Comparison of ENCODE assay signal across 2 cellular contexts in genomic region chr14:100441271-100441947, GRCh38.
A peak's percentile ranks its signal among the peaks of the same experiment; 100 is the strongest.
TF ChIP-seq lines count a peak whose summit lies in the region.

No MANE protein-coding gene starts in this region.

TF ChIP-seq in K562, 482 proteins besides CTCF, POLR2A, EP300 and RAD21:
- TF ChIP-seq NKRF (IDR thresholded peaks at IDR 0.05; ENCODE audit: borderline replicate concordance) (no peak), JUNB (CRISPR knock-in tag; conservative IDR thresholded peaks at IDR 0.05) (no peak), USF2 (CRISPR knock-in tag; IDR thresholded peaks at IDR 0.05) (no peak), TAF15 (IDR thresholded peaks at IDR 0.05; ENCODE audit: low read depth, low read length) (no peak), ZKSCAN8 (CRISPR knock-in tag; IDR thresholded peaks at IDR 0.05) (peak; percentile 50; the same call in 1 of the 2 replicates), HBP1 (CRISPR knock-in tag; IDR thresholded peaks at IDR 0.05) (no peak), ZNF24 (IDR thresholded peaks at IDR 0.05) (peak; percentile 24; the same call in 1 of the 2 replicates), FOXA3 (CRISPR knock-in tag; conservative IDR thresholded peaks at IDR 0.05 in 1 of 2, IDR thresholded peaks at IDR 0.05 in 1 of 2) (no peak), ZNF449 (CRISPR knock-in tag; IDR thresholded peaks at IDR 0.05) (no peak), BCOR (IDR thresholded peaks at IDR 0.05) (peak; percentile 31; the same call in 1 of the 2 replicates), HDGF (IDR thresholded peaks at IDR 0.05) (no peak), RBM25 (IDR thresholded peaks at IDR 0.05; ENCODE audit: low read depth, low read length, severe bottlenecking) (peak; percentile 66), PTRF (tag; IDR thresholded peaks at IDR 0.05) (no peak), ZBTB26 (CRISPR knock-in tag; IDR thresholded peaks at IDR 0.05) (no peak), PBX2 (CRISPR knock-in tag; IDR thresholded peaks at IDR 0.05; ENCODE audit: low read depth) (no peak), PBX2 (tag; conservative IDR thresholded peaks at IDR 0.05; ENCODE audit: low read depth) (no peak), GATA2 (CRISPR knock-in tag; IDR thresholded peaks at IDR 0.05) (0 out of 2 replicates have a peak, but pooled peaks have one; percentile 1)

TF ChIP-seq in neural cell, 6 proteins besides CTCF, POLR2A, EP300 and RAD21 (continued from another document):
- TF ChIP-seq REST (IDR thresholded peaks at IDR 0.05; ENCODE audit: borderline replicate concordance): no peak
- no peak for TF ChIP-seq EZH2 (IDR thresholded peaks at IDR 0.05; ENCODE audit: borderline replicate concordance, insufficient read depth, low read length, poor library complexity, severe bottlenecking)
- TF ChIP-seq MXI1 (conservative IDR thresholded peaks at IDR 0.05; ENCODE audit: poor library complexity, severe bottlenecking): no peak
- TF ChIP-seq TAF1 (IDR thresholded peaks at IDR 0.05; ENCODE audit: low read depth): no peak
